In genomic region chr9:134135343-134136116, GRCh38 we compare ENCODE assay signal across 8 cellular contexts. TPM values are rescaled to one million over a fixed set of nuclear protein-coding genes. Genes with fewer than 3 reads are reported as not detected.
DNase-seq lines count a peak whose midpoint lies in the region; ATAC-seq and TF ChIP-seq lines count a peak whose summit lies in the region.

TSS of gene WDR5 (plus strand) at chr9:134136082. CDS start at chr9:134139878, 3,796 bp downstream.

- peak within 1 kb of the TSS; percentile 81 to 92 (median 89) for H3K27ac Mint-ChIP-seq in CD4-positive, alpha-beta memory T cell

- peak; percentile 49 for ATAC-seq in GM19455 (IDR thresholded peaks at IDR 0.05; ENCODE audit: unreplicated experiment)

- H3K9ac ChIP-seq in OCI-LY3 (ENCODE audit: low read length) = peak within 1 kb of the TSS; percentile 95

- H2AFZ ChIP-seq in OCI-LY3 (ENCODE audit: low read depth, low read length) = peak within 1 kb of the TSS; percentile 75

- in situ Hi-C loops in endometrial microvascular endothelial cells (cut with HindIII; ENCODE audit: inconsistent ontology term, low pct_unique_long_range_greater_than_20kb, low sequenced_read_pairs) = no loop called here

- POLR2A ChIA-PET in CD4-positive, alpha-beta memory T cell (lab: Charles Lee; ENCODE audit: partially characterized antibody) = interaction anchor here (0.6 to 3.0 kb wide), 13 partner anchors 11 to 1002 kb away, joined by 3 to 84 read pairs (median 4); partner anchors contain the start of genes BRD3OS and RNU6ATAC

- peaks cover 39% of the 10 kb centered on the region for H3K4me1 ChIP-seq in CD4-positive, alpha-beta memory T cell (ENCODE audit: insufficient read depth, low read length)
- peaks cover 26% of the 10 kb centered on the region for H3K4me1 ChIP-seq in OCI-LY3 (ENCODE audit: low read length)
- peaks cover 16% of the 10 kb centered on the region for H3K4me1 ChIP-seq in mesodermal cell (ENCODE audit: control insufficient read depth, insufficient read depth, low read length, poor library complexity, severe bottlenecking)

- H3K4me2 ChIP-seq in OCI-LY3 (ENCODE audit: low read length) = peak within 1 kb of the TSS; percentile 100

- H3K36me3 ChIP-seq in CD4-positive, alpha-beta memory T cell (ENCODE audit: insufficient read depth, low read length) = peaks cover 3% of the 10 kb centered on the region
- H3K36me3 ChIP-seq in OCI-LY3 (replicated peaks; ENCODE audit: low read depth, low read length) = peaks cover 23% of the 10 kb centered on the region
- peaks cover 22% of the 10 kb centered on the region for H3K36me3 ChIP-seq in mesodermal cell (ENCODE audit: control insufficient read depth, insufficient read depth, low read length)

- DNase-seq in CD4-positive, alpha-beta memory T cell = peak; percentile 87 to 93 (median 90)
- DNase-seq in HT1080 (ENCODE audit: low read depth) = peak; percentile 70
- peak; percentile 89 for DNase-seq in activated CD8-positive, alpha-beta memory T cell treated with anti-CD3 and anti-CD28 coated beads, Interleukin-2, amount 50 U/mL, for 4 hours
- DNase-seq in stimulated activated CD8-positive, alpha-beta memory T cell treated with anti-CD3 and anti-CD28 coated beads, Interleukin-15, amount 100 ng/mL, for 1 hour (ENCODE audit: low read depth) = peak; percentile 80

- 0% methylated on average over 45 to 48 of the region's 81 CpGs for WGBS in mesodermal cell (ENCODE audit: insufficient coverage in 2 of 2), 2 experiments

- CTCF ChIA-PET in CD4-positive, alpha-beta memory T cell (lab: Charles Lee; ENCODE audit: partially characterized antibody) = interaction anchor here (0.8 to 1.8 kb wide), 2 partner anchors 29 to 35 kb away, joined by 4 to 7 read pairs; partner anchors contain the start of gene RNU6ATAC

- H3K36me3 Mint-ChIP-seq in CD4-positive, alpha-beta memory T cell = peaks cover 8 to 14% of the 10 kb centered on the region in 2 donors

- no peaks in the 10 kb centered on the region for H3K27me3 ChIP-seq in CD4-positive, alpha-beta memory T cell (ENCODE audit: insufficient read depth, low read length)
- H3K27me3 ChIP-seq in OCI-LY3 (ENCODE audit: low read depth, low read length) = no peaks in the 10 kb centered on the region

- H3K4me1 Mint-ChIP-seq in CD4-positive, alpha-beta memory T cell = peaks cover 25 to 53% (median 37%) of the 10 kb centered on the region in 4 donors

- intact Hi-C loops in CD4-positive, alpha-beta memory T cell (cut with micrococcal nuclease) = loop anchor here (1.0 kb wide), 3 partner anchors 29 to 110 kb away; partner anchors contain the start of genes BRD3, BRD3OS and RNU6ATAC

- H3K9me3 Mint-ChIP-seq in CD4-positive, alpha-beta memory T cell = no peaks in the 10 kb centered on the region

- TF ChIP-seq CTCF in OCI-LY3 (IDR thresholded peaks at IDR 0.05; ENCODE audit: low read depth, low read length) = peak; percentile 47

- peak within 1 kb of the TSS; percentile 84 for H3K27ac ChIP-seq in CD4-positive, alpha-beta memory T cell (ENCODE audit: low read depth, low read length)
- H3K27ac ChIP-seq in OCI-LY3 (ENCODE audit: low read length) = peak within 1 kb of the TSS; percentile 74
- H3K27ac ChIP-seq in mesodermal cell (ENCODE audit: low read depth, low read length, severe bottlenecking) = peak within 1 kb of the TSS; percentile 57

- H3K27me3 Mint-ChIP-seq in CD4-positive, alpha-beta memory T cell = no peaks in the 10 kb centered on the region

- peak within 1 kb of the TSS; percentile 89 to 95 (median 90) for H3K4me3 Mint-ChIP-seq in CD4-positive, alpha-beta memory T cell

- H4K20me1 ChIP-seq in OCI-LY3 (ENCODE audit: insufficient read depth, low read length) = peaks cover 33% of the 10 kb centered on the region

- peak within 1 kb of the TSS; percentile 47 to 94 for H3K4me3 ChIP-seq in CD4-positive, alpha-beta memory T cell (ENCODE audit: low read length in 2 of 2)
- H3K4me3 ChIP-seq in OCI-LY3 (ENCODE audit: low read length) (peak within 1 kb of the TSS; percentile 100), mesodermal cell (ENCODE audit: extremely low read depth, insufficient read depth, low read length, poor library complexity, severe bottlenecking) (peak within 1 kb of the TSS; percentile 84)

- no peaks in the 10 kb centered on the region for H3K9me3 ChIP-seq in CD4-positive, alpha-beta memory T cell (ENCODE audit: control insufficient read depth in 1 of 2, low read length in 2 of 2)
- H3K9me3 ChIP-seq in OCI-LY3 (ENCODE audit: insufficient read depth, low read length) = no peaks in the 10 kb centered on the region
- no peaks in the 10 kb centered on the region for H3K9me3 ChIP-seq in mesodermal cell (ENCODE audit: control insufficient read depth, low read length)

- peaks cover 50% of the 10 kb centered on the region for H3K79me2 ChIP-seq in OCI-LY3 (ENCODE audit: low read length)

RNA-seq across cellular contexts. Expression of gene WDR5, which starts in this region (rescaled TPM):
- total RNA-seq in CD4-positive, alpha-beta memory T cell = 10 to 100 TPM; 30.3 to 32.7 TPM
- polyA plus RNA-seq in CD4-positive, alpha-beta memory T cell = 10 to 100 TPM; 14.6 to 16.5 TPM
- total RNA-seq in HT1080 (2014; rRNA removed; shearing (Covaris generic)) = 39.7 and 44.4 TPM in 2 replicates
- 52.3 and 54.6 TPM in 2 replicates for polyA plus RNA-seq in HT1080 (2015; cell fraction: cytosol; rRNA removed)
- polyA plus RNA-seq in HT1080 (2015; cell fraction: nucleus; rRNA removed) = 55.0 and 60.2 TPM in 2 replicates
- total RNA-seq in endometrial microvascular endothelial cells (ENCODE audit: inconsistent ontology term) = 34.6 TPM
- 26.4 TPM for polyA plus RNA-seq in mesodermal cell (2013, experiment 1 of 2)
- polyA plus RNA-seq in mesodermal cell (2013, experiment 2 of 2) = 23.6 TPM

Comparison
In these comparisons a context has a peak if more than half of its experiments do, and no peak if none do; other contexts are left out.
1. Peak in every context shown above with its lines: DNase-seq, ATAC-seq, H3K4me3 ChIP-seq and H3K27ac ChIP-seq.